ENCODE assay signal across 18 cellular contexts in genomic region chr16:868386-868755, GRCh38.
DNase-seq lines count a peak whose midpoint lies in the region; ATAC-seq, FAIRE-seq and TF ChIP-seq lines count a peak whose summit lies in the region.
"Had no signal": no experiment of that assay in that cellular context is flagged by ENCODE, and none has a peak within 500 bp of the region (broad histone marks: within the 10 kb centered on the region; RNA-seq: fewer than 3 reads in every experiment).

No MANE protein-coding gene starts in this region.

- peak in 2 of 3 donors; percentile 7 to 26 for DNase-seq in right lobe of liver
- DNase-seq in HepG2 (ENCODE audit: low spot score), result no peak
- DNase-seq in endodermal cell, result no peak
- DNase-seq in osteoblast (ENCODE audit: insufficient read length, low spot score, missing footprints), result peak; percentile 48
- no peak for DNase-seq in HUDEP-2 (lab: John Stamatoyannopoulos, UW; ENCODE audit: unreplicated experiment in 76 of 76)
- no peak for DNase-seq in T1000 (lab: John Stamatoyannopoulos, UW)
- DNase-seq: BE2C, DMS53, GF-D8, HCEC 1CT, HFFc6 had no signal

- in situ Hi-C loops in HepG2 (cut with HindIII; ENCODE audit: extremely low pct_ligation_motif_present, low pct_unique_long_range_greater_than_20kb), result no loop called here

- TF ChIP-seq EP300 in HepG2 (IDR thresholded peaks at IDR 0.05; ENCODE audit: low read depth in 2 of 2, low read length in 2 of 2) (no peak), HepG2 (CRISPR knock-in tag; IDR thresholded peaks at IDR 0.05; ENCODE audit: borderline replicate concordance) (no peak)

- no peaks in the 10 kb centered on the region for H3K27me3 ChIP-seq in right lobe of liver
- no peaks in the 10 kb centered on the region for H3K27me3 ChIP-seq in HepG2 (ENCODE audit: control insufficient read depth in 1 of 2, insufficient read depth in 2 of 2, low read length in 2 of 2)
- H3K27me3 ChIP-seq in endodermal cell (ENCODE audit: control insufficient read depth, insufficient read depth, low read length, poor library complexity, severe bottlenecking), result no peaks in the 10 kb centered on the region
- no peaks in the 10 kb centered on the region for H3K27me3 ChIP-seq in osteoblast (ENCODE audit: insufficient read depth, low read length)
- H3K27me3 ChIP-seq: BE2C had no signal

- H3K9me3 Mint-ChIP-seq in endodermal cell, result no peaks in the 10 kb centered on the region

- TF ChIP-seq CTCF in right lobe of liver (IDR thresholded peaks at IDR 0.05) (no peak), HepG2 (CRISPR knock-in tag; IDR thresholded peaks at IDR 0.05) (no peak), endodermal cell (conservative IDR thresholded peaks at IDR 0.05) (no peak), osteoblast (IDR thresholded peaks at IDR 0.05; ENCODE audit: extremely low read depth, low read depth, low read length) (no peak)

- TF ChIP-seq POLR2A in right lobe of liver (IDR thresholded peaks at IDR 0.05) (no peak), HepG2 (IDR thresholded peaks at IDR 0.05; ENCODE audit: insufficient read depth in 1 of 2, low read depth in 2 of 2, low read length in 2 of 2) (no peak)

- CTCF ChIA-PET in HepG2 (lab: Yijun Ruan, JAX; ENCODE audit: low intra/inter-chr PET ratio, low total read pairs), result no interaction called here

- H3K4me1 ChIP-seq in right lobe of liver (no peaks in the 10 kb centered on the region), HepG2 (ENCODE audit: insufficient read depth, low read length) (no peaks in the 10 kb centered on the region), endodermal cell (ENCODE audit: control insufficient read depth, insufficient read depth, low read length) (no peaks in the 10 kb centered on the region), osteoblast (ENCODE audit: insufficient read depth, low read length) (no peaks in the 10 kb centered on the region)
- H3K4me1 ChIP-seq: A549, BE2C had no signal

- BruUV-seq in HepG2 (replicated peaks; lab: Mats Ljungman, UMichigan), result no TSS peak

- no peak for FAIRE-seq in HepG2 (lab: Jason Lieb, UNC)
- FAIRE-seq: A549, GM19239, H1, HTR-8/SVneo had no signal

- H3K36me3 Mint-ChIP-seq in endodermal cell (ENCODE audit: low read depth), result peaks cover 4% of the 10 kb centered on the region

- no peak overlapping the region for H2AFZ ChIP-seq in HepG2 (ENCODE audit: low read length)
- H2AFZ ChIP-seq in osteoblast (ENCODE audit: low read length), result no peak overlapping the region

- ATAC-seq in right lobe of liver (no peak), HepG2 (no peak), GM19455 (IDR thresholded peaks at IDR 0.05; ENCODE audit: unreplicated experiment) (no peak)
- ATAC-seq: A549 had no signal

- H3K27me3 Mint-ChIP-seq in endodermal cell (ENCODE audit: insufficient read depth), result no peaks in the 10 kb centered on the region
- H3K27me3 Mint-ChIP-seq: CD8-positive, alpha-beta memory T cell had no signal

- no peak overlapping the region for H3K27ac ChIP-seq in right lobe of liver
- H3K27ac ChIP-seq in HepG2 (ENCODE audit: extremely low read length, insufficient read depth, low read length), result no peak overlapping the region
- no peak overlapping the region for H3K27ac ChIP-seq in endodermal cell (ENCODE audit: low read depth, low read length)
- no peak overlapping the region for H3K27ac ChIP-seq in osteoblast (ENCODE audit: low read depth, low read length)
- H3K27ac ChIP-seq: A549 had no signal

- H3K4me2 ChIP-seq in HepG2 (ENCODE audit: low read depth, low read length), result no peak overlapping the region
- no peak overlapping the region for H3K4me2 ChIP-seq in osteoblast (ENCODE audit: insufficient read depth, low read length)
- H3K4me2 ChIP-seq: A549 had no signal

- intact Hi-C loops in right lobe of liver (cut with DNase I), result no loop called here
- intact Hi-C loops in HepG2 (cut with micrococcal nuclease; ENCODE audit: unreplicated experiment), result no loop called here

- H3K79me2 ChIP-seq in HepG2 (ENCODE audit: insufficient read depth, low read length), result no peaks in the 10 kb centered on the region
- H3K79me2 ChIP-seq in osteoblast (ENCODE audit: insufficient read depth, low read length), result no peaks in the 10 kb centered on the region

- WGBS in right lobe of liver (ENCODE audit: insufficient coverage, low coverage, low lambda C conversion rate, missing lambda C conversion rate), result 85% methylated on average over 4 of the region's 6 CpGs
- no CpG with 5 or more reads among the region's 6 CpGs for whole genome bisulfite sequencing in HepG2 (ENCODE audit: low lambda C conversion rate)
- 85 to 100% methylated on average over 3 to 6 of the region's 6 CpGs for WGBS in endodermal cell (ENCODE audit: insufficient coverage in 1 of 2, insufficient read length in 1 of 2), 2 experiments

- POLR2A ChIA-PET in HepG2 (lab: Yijun Ruan, JAX), result no interaction called here

- TF ChIP-seq RAD21 in HepG2 (CRISPR knock-in tag; IDR thresholded peaks at IDR 0.05), result no peak

- H3K9me3 ChIP-seq in right lobe of liver (no peaks in the 10 kb centered on the region), HepG2 (ENCODE audit: low read length) (no peaks in the 10 kb centered on the region), endodermal cell (ENCODE audit: control insufficient read depth, low read length) (no peaks in the 10 kb centered on the region), osteoblast (ENCODE audit: low read depth, low read length) (no peaks in the 10 kb centered on the region)
- H3K9me3 ChIP-seq: A549, BE2C had no signal

- H3K27ac Mint-ChIP-seq in endodermal cell, result peak overlapping the region; percentile 70
- H3K27ac Mint-ChIP-seq: CD14-positive monocyte; CD8-positive, alpha-beta memory T cell; HFFc6 had no signal

- H3K4me3 ChIP-seq in right lobe of liver (no peak overlapping the region), HepG2 (replicated peaks in 1 of 3; ENCODE audit: insufficient read depth in 1 of 3, low read depth in 2 of 3, low read length in 3 of 3) (no peak overlapping the region), endodermal cell (ENCODE audit: low read length) (no peak overlapping the region), osteoblast (ENCODE audit: insufficient read depth, low read length) (no peak overlapping the region)
- H3K4me3 ChIP-seq: A549 had no signal

- no peaks in the 10 kb centered on the region for H3K4me1 Mint-ChIP-seq in endodermal cell
- H3K4me1 Mint-ChIP-seq: CD14-positive monocyte; CD8-positive, alpha-beta memory T cell had no signal

- H4K20me1 ChIP-seq in HepG2 (ENCODE audit: insufficient read depth, low read length) (no peaks in the 10 kb centered on the region), osteoblast (ENCODE audit: insufficient read depth, low read length) (no peaks in the 10 kb centered on the region)

- H3K4me3 Mint-ChIP-seq in endodermal cell, result no peak overlapping the region
- H3K4me3 Mint-ChIP-seq: CD14-positive monocyte; CD8-positive, alpha-beta memory T cell; HFFc6 had no signal

- H3K9ac ChIP-seq in HepG2 (ENCODE audit: insufficient read depth, low read depth, low read length) (no peak overlapping the region), endodermal cell (ENCODE audit: extremely low read depth, low read length, poor library complexity, severe bottlenecking) (no peak overlapping the region)

- H3K36me3 ChIP-seq in right lobe of liver (no peaks in the 10 kb centered on the region), HepG2 (replicated peaks in 1 of 2; ENCODE audit: control insufficient read depth in 1 of 2, insufficient read depth in 2 of 2, low read length in 2 of 2) (no peaks in the 10 kb centered on the region), endodermal cell (ENCODE audit: control insufficient read depth, insufficient read depth, low read length) (no peaks in the 10 kb centered on the region), osteoblast (ENCODE audit: insufficient read depth, low read length) (no peaks in the 10 kb centered on the region)
- H3K36me3 ChIP-seq: BE2C had no signal

TF ChIP-seq in HepG2, 621 proteins besides CTCF, POLR2A, EP300 and RAD21:
- TF ChIP-seq ZNF749 (CRISPR knock-in tag; IDR thresholded peaks at IDR 0.05; ENCODE audit: borderline replicate concordance) (no peak), SP1 (IDR thresholded peaks at IDR 0.05) (no peak), SP1 (CRISPR knock-in tag; IDR thresholded peaks at IDR 0.05) (no peak), ZNF737 (CRISPR knock-in tag; IDR thresholded peaks at IDR 0.05; ENCODE audit: borderline replicate concordance) (no peak), ADNP (CRISPR knock-in tag; IDR thresholded peaks at IDR 0.05) (no peak), ZNF710 (CRISPR knock-in tag; IDR thresholded peaks at IDR 0.05; ENCODE audit: borderline replicate concordance) (no peak), AGO1 (IDR thresholded peaks at IDR 0.05; ENCODE audit: low read depth, low read length, poor library complexity, severe bottlenecking) (no peak), ZNF431 (CRISPR knock-in tag; IDR thresholded peaks at IDR 0.05; ENCODE audit: borderline replicate concordance, low read depth) (no peak), TGIF2 (CRISPR knock-in tag; IDR thresholded peaks at IDR 0.05) (no peak), ZFP36L1 (CRISPR knock-in tag; IDR thresholded peaks at IDR 0.05) (no peak), XBP1 (CRISPR knock-in tag; IDR thresholded peaks at IDR 0.05) (no peak)

Comparison
In these comparisons a context has a peak if more than half of its experiments do, and no peak if none do; other contexts are left out.
1. DNase-seq: peak in right lobe of liver (2 of 3) and osteoblast (single experiment); none in HepG2 (single experiment), endodermal cell (single experiment), HUDEP-2 (0 of 76) and T1000 (single experiment).